ENCODE assay signal across 8 cellular contexts in genomic region chr4:82890913-82891727, GRCh38. TPM values are rescaled to one million over a fixed set of nuclear protein-coding genes. Genes with fewer than 3 reads are reported as not detected.
DNase-seq lines count a peak whose midpoint lies in the region; ATAC-seq, FAIRE-seq and TF ChIP-seq lines count a peak whose summit lies in the region.

SEC31A (minus strand) TSS chr4:82891153; CDS start chr4:82881936, 9,217 bp downstream.

- H3K27ac ChIP-seq in kidney (ENCODE audit: low read depth in 2 of 2, low read length in 2 of 2), result peak within 1 kb of the TSS; percentile 97

- DNase-seq in AG20443 (ENCODE audit: low spot score) (peak; percentile 96), NCI-H460 (ENCODE audit: extremely low read depth, low read depth) (peak; percentile 90), cerebellum (ENCODE audit: low spot score) (peak; percentile 95), kidney (peak; percentile 99)
- DNase-seq in activated CD4-positive, alpha-beta T cell treated with anti-CD3 and anti-CD28 coated beads for 1 hour, result peak; percentile 94
- DNase-seq in stimulated activated CD4-positive, alpha-beta T cell treated with anti-CD3 and anti-CD28 coated beads, Interleukin-15, amount 100 ng/mL, for 24 hours, result peak; percentile 98

- no peaks in the 10 kb centered on the region for H3K9me3 ChIP-seq in kidney (ENCODE audit: control insufficient read depth in 1 of 2, low read length in 2 of 2)

- TF ChIP-seq CTCF in kidney (IDR thresholded peaks at IDR 0.05; ENCODE audit: borderline replicate concordance, extremely low read depth, insufficient read depth), result no peak

- H3K36me3 ChIP-seq in kidney (ENCODE audit: control insufficient read depth in 1 of 2, insufficient read depth in 2 of 2, low read length in 2 of 2), result peaks cover 11 to 12% of the 10 kb centered on the region in 2 donors

- H3K4me1 ChIP-seq in kidney (ENCODE audit: control insufficient read depth in 1 of 2, insufficient read depth in 1 of 2, low read depth in 1 of 2, low read length in 2 of 2), result peaks cover 0 to 15% of the 10 kb centered on the region in 2 donors

- H3K4me3 ChIP-seq in kidney (ENCODE audit: low read length in 2 of 2), result peak within 1 kb of the TSS; percentile 82 to 91

- peak within 1 kb of the TSS; percentile 87 to 97 for H3K9ac ChIP-seq in kidney (ENCODE audit: low read length in 2 of 2)

- no peak for FAIRE-seq in kidney (lab: Jason Lieb, UNC)

- intact Hi-C loops in kidney (cut with DNase I), result no loop called here

- peak; percentile 96 for ATAC-seq in HG03432 (IDR thresholded peaks at IDR 0.05; ENCODE audit: unreplicated experiment)

- TF ChIP-seq POLR2A in GM19099 (IDR thresholded peaks at IDR 0.05; ENCODE audit: extremely low read depth, insufficient read length, low read depth), result peak; percentile 94

RNA-seq across cellular contexts. Expression of gene SEC31A, which starts in this region (rescaled TPM):
- 91.0 and 104 TPM in 2 replicates for total RNA-seq in NCI-H460 (2014; rRNA removed; shearing (Covaris generic))
- polyA plus RNA-seq in NCI-H460 (2014; cell fraction: nucleus; rRNA removed), result 83.6 and 96.7 TPM in 2 replicates
- total RNA-seq in cerebellum (149 TPM), kidney (204 TPM)
- polyA plus RNA-seq in kidney (ENCODE audit: insufficient read depth, low read depth, low replicate concordance), result 104 TPM

Comparison
In these comparisons a context has a peak if more than half of its experiments do, and no peak if none do; other contexts are left out.
1. Peak in every context shown above with its lines: DNase-seq, ATAC-seq, H3K4me3 ChIP-seq and H3K27ac ChIP-seq.